29 cellular contexts compared by ENCODE assay signal in the genomic region with DNA sequence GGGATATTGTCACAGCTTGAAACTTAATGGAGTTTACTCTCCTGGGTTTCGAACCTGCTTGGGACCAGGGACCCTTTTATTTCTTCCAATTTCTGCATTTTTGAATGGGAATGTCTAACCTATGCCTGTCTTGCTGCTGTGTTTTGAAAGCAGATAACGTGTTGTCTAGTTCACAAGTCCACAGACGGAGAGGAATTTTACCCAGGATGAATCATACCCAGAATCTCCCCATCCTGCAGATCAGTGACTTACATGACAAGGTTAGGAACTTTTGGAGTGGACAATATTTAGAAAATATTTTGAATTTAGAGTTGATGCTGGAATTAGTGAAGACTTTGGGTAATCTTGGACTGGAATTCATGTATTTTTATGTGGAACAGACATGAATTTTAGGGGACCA.
"Had no signal": no experiment of that assay in that cellular context is flagged by ENCODE, and none has a peak within 500 bp of the region (broad histone marks: within the 10 kb centered on the region; RNA-seq: fewer than 3 reads in every experiment).

No MANE protein-coding gene starts in this region.

- H3K36me3 ChIP-seq: adrenal gland, breast epithelium, cardiac muscle cell, colonic mucosa, esophagus squamous epithelium, gastroesophageal sphincter, heart right ventricle had no signal

- H3K4me1 ChIP-seq: adrenal gland, body of pancreas, breast epithelium, colonic mucosa, esophagus squamous epithelium, gastroesophageal sphincter, heart right ventricle had no signal

- DNase-seq: activated CD4-positive, alpha-beta memory T cell treated with anti-CD3 and anti-CD28 coated beads, Interleukin-2, amount 10 ng/mL, durations not matched to agents 7 days and 5 days; activated CD4-positive, alpha-beta T cell treated with anti-CD3 and anti-CD28 coated beads for 1 hour; activated CD4-positive, alpha-beta T cell treated with anti-CD3 and anti-CD28 coated beads for 4 hours; activated CD4-positive, alpha-beta T cell treated with anti-CD3 and anti-CD28 coated beads, Interleukin-2, amount 10 ng/mL, durations not matched to agents 7 days and 5 days; activated CD4-positive, alpha-beta T cell treated with anti-CD3 and anti-CD28 coated beads, Interleukin-2, amount 50 U/mL, for 4 hours; activated effector memory CD4-positive, alpha-beta T cell treated with anti-CD3 and anti-CD28 coated beads, Interleukin-2, amount 50 U/mL, for 16 hours; activated naive CD4-positive, alpha-beta T cell treated with anti-CD3 and anti-CD28 coated beads for 36 hours; activated naive CD8-positive, alpha-beta T cell treated with anti-CD3 and anti-CD28 coated beads for 36 hours; activated naive CD8-positive, alpha-beta T cell treated with anti-CD3 and anti-CD28 coated beads, Interleukin-2, amount 50 U/mL, for 24 hours; activated T-cell treated with anti-CD3 and anti-CD28 coated beads, Interleukin-2, amount 50 U/mL, for 1 hour; activated T-cell treated with anti-CD3 and anti-CD28 coated beads, Interleukin-2, amount 50 U/mL, for 48 hours; adrenal gland; body of pancreas; central memory CD4-positive, alpha-beta T cell; cerebellar nuclear complex; colonic mucosa; effector CD8-positive, alpha-beta T cell; esophagus squamous epithelium; foreskin melanocyte; heart right ventricle; T-helper 2 cell had no signal

- H3K27ac ChIP-seq: adrenal gland, body of pancreas, breast epithelium, cardiac muscle cell, colonic mucosa, epithelial cell of prostate, esophagus squamous epithelium, gastroesophageal sphincter, heart right ventricle, VCaP had no signal

- H3K27me3 ChIP-seq: adrenal gland, body of pancreas, breast epithelium, cardiac muscle cell, colonic mucosa, esophagus squamous epithelium, gastroesophageal sphincter had no signal

- FAIRE-seq: endometrium, endothelial cell of umbilical vein had no signal

- ATAC-seq: activated naive CD8-positive, alpha-beta T cell treated with anti-CD3 and anti-CD28 coated beads, Interleukin-2, amount 50 U/mL, for 24 hours; body of pancreas; gastroesophageal sphincter; heart right ventricle; WTC11 had no signal

- H3K9me3 ChIP-seq: adrenal gland, body of pancreas, breast epithelium, colonic mucosa, esophagus squamous epithelium, gastroesophageal sphincter had no signal

- H3K4me3 ChIP-seq: adrenal gland, body of pancreas, breast epithelium, cardiac muscle cell, colonic mucosa, esophagus squamous epithelium, gastroesophageal sphincter, heart right ventricle had no signal
